ENCODE assay signal across 1 cellular context in the genomic region with DNA sequence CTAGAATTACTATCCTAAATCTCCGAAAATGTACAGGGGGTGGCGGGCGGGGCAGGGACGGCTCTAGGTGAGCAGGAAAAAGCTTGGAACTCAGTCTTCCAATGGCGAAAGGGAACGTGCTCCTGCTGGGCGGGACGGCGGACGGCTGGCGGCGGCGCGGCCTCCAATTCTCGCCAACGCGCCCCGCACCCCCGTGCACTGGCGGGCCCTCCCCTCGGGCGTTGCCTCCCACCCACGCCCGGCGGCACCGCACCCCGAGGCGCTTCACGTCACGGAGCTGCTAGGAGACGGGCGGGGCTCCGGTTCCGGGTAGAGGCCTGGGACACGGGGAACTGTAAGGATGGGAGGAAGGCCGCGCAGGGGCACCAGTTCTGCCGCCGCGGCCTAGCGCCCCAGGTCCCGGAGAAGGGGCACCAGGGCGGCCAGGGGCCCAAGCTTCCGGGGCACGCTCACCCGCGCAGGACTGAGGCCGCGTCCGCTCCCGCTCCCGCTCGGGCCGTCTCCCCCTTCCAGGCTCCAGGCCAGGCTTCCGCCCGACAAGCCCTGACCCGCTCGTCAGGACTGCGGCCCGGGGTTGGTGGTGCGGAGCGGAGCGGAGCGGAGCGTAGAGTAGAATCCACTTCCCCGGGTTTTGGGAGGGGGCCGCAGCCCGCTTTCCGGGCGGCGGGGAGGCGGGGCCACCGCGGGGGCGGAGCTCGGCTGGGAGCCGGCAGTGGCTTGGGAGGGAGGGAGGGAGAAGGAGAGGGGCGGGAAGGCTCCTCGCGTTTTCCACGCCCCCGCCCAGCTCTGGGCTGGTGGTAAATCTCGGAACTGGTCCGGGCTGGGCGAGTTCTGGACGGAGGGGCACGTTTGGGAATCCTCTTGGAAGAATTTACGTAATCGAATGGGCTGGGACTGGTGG.
TF ChIP-seq lines count a peak whose summit lies in the region.

DDX59 (minus strand) TSS at position 594 of the 901 bp plus-strand sequence. CDS start 3,167 bp downstream, outside the sequence.

TF ChIP-seq in HepG2, 621 proteins besides CTCF, POLR2A, EP300 and RAD21 (continued from another document and continues in another):
- TF ChIP-seq ZNF691 (CRISPR knock-in tag; IDR thresholded peaks at IDR 0.05; ENCODE audit: borderline replicate concordance, low read depth) (peak; percentile 80), ZNF839 (CRISPR knock-in tag; IDR thresholded peaks at IDR 0.05; ENCODE audit: borderline replicate concordance) (peak; percentile 37; the same call in 1 of the 2 replicates), LCORL (IDR thresholded peaks at IDR 0.05) (peak; percentile 61; the same call in 1 of the 2 replicates), LCORL (CRISPR knock-in tag; IDR thresholded peaks at IDR 0.05) (peak; percentile 83), ATF2 (CRISPR knock-in tag; IDR thresholded peaks at IDR 0.05) (peak; percentile 59; the same call in 1 of the 2 replicates), ZNF598 (CRISPR knock-in tag; IDR thresholded peaks at IDR 0.05; ENCODE audit: borderline replicate concordance) (peak; percentile 88; the same call in 1 of the 2 replicates), RBFOX2 (IDR thresholded peaks at IDR 0.05; ENCODE audit: low read depth, low read length) (peak; percentile 98), ATF4 (CRISPR knock-in tag; IDR thresholded peaks at IDR 0.05) (peak in 1 of 2 experiments; percentile 51; a peak in 2 of 4 replicates), ZNF607 (CRISPR knock-in tag; IDR thresholded peaks at IDR 0.05; ENCODE audit: borderline replicate concordance) (peak; percentile 79; the same call in 1 of the 2 replicates), EEA1 (CRISPR knock-in tag; IDR thresholded peaks at IDR 0.05; ENCODE audit: borderline replicate concordance) (0 out of 2 replicates have a peak, but pooled peaks have one; percentile 75), ZNF781 (CRISPR knock-in tag; IDR thresholded peaks at IDR 0.05; ENCODE audit: borderline replicate concordance, not compliant biosample characterization) (peak; percentile 46), ZNF496 (CRISPR knock-in tag; IDR thresholded peaks at IDR 0.05; ENCODE audit: insufficient replicate concordance) (no peak), SETDB1 (CRISPR knock-in tag; IDR thresholded peaks at IDR 0.05; ENCODE audit: borderline replicate concordance) (no peak), HMG20B (CRISPR knock-in tag; conservative IDR thresholded peaks at IDR 0.05) (peak; percentile 31; the same call in 1 of the 2 replicates), GFI1 (CRISPR knock-in tag; IDR thresholded peaks at IDR 0.05; ENCODE audit: borderline replicate concordance) (peak; percentile 48; the same call in 1 of the 2 replicates), TGIF2 (CRISPR knock-in tag; IDR thresholded peaks at IDR 0.05) (peak; percentile 46; the same call in 1 of the 2 replicates), CENPT (CRISPR knock-in tag; IDR thresholded peaks at IDR 0.05; ENCODE audit: low read depth) (no peak), ZC3H4 (CRISPR knock-in tag; IDR thresholded peaks at IDR 0.05; ENCODE audit: borderline replicate concordance) (peak; percentile 63; the same call in 1 of the 2 replicates), AKAP8 (CRISPR knock-in tag; IDR thresholded peaks at IDR 0.05) (no peak), ZNF709 (CRISPR knock-in tag; IDR thresholded peaks at IDR 0.05) (peak; percentile 74), ZEB1 (IDR thresholded peaks at IDR 0.05; ENCODE audit: insufficient replicate concordance, low read depth) (peak; percentile 56), CEBPB (IDR thresholded peaks at IDR 0.05; ENCODE audit: borderline replicate concordance, low read depth, low read length) (no peak), U2AF1 (optimal IDR thresholded peaks at IDR 0.05; ENCODE audit: low read depth, low read length) (peak; percentile 90), NBN (conservative IDR thresholded peaks at IDR 0.05) (no peak), ZNF710 (CRISPR knock-in tag; IDR thresholded peaks at IDR 0.05; ENCODE audit: borderline replicate concordance) (peak; percentile 31; the same call in 1 of the 2 replicates), PAF1 (CRISPR knock-in tag; IDR thresholded peaks at IDR 0.05) (no peak), ZNF782 (CRISPR knock-in tag; IDR thresholded peaks at IDR 0.05; ENCODE audit: borderline replicate concordance) (peak; percentile 78)
- TF ChIP-seq, protein P1, sequence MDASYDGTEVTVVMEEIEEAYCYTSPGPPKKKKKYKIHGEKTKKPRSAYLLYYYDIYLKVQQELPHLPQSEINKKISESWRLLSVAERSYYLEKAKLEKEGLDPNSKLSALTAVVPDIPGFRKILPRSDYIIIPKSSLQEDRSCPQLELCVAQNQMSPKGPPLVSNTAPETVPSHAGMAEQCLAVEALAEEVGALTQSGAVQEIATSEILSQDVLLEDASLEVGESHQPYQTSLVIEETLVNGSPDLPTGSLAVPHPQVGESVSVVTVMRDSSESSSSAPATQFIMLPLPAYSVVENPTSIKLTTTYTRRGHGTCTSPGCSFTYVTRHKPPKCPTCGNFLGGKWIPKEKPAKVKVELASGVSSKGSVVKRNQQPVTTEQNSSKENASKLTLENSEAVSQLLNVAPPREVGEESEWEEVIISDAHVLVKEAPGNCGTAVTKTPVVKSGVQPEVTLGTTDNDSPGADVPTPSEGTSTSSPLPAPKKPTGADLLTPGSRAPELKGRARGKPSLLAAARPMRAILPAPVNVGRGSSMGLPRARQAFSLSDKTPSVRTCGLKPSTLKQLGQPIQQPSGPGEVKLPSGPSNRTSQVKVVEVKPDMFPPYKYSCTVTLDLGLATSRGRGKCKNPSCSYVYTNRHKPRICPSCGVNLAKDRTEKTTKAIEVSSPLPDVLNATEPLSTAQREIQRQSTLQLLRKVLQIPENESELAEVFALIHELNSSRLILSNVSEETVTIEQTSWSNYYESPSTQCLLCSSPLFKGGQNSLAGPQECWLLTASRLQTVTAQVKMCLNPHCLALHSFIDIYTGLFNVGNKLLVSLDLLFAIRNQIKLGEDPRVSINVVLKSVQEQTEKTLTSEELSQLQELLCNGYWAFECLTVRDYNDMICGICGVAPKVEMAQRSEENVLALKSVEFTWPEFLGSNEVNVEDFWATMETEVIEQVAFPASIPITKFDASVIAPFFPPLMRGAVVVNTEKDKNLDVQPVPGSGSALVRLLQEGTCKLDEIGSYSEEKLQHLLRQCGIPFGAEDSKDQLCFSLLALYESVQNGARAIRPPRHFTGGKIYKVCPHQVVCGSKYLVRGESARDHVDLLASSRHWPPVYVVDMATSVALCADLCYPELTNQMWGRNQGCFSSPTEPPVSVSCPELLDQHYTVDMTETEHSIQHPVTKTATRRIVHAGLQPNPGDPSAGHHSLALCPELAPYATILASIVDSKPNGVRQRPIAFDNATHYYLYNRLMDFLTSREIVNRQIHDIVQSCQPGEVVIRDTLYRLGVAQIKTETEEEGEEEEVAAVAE (CRISPR knock-in tag; IDR thresholded peaks at IDR 0.05; ENCODE audit: borderline replicate concordance), result 0 out of 2 replicates have a peak, but pooled peaks have one; percentile 9
- TF ChIP-seq, protein P2, sequence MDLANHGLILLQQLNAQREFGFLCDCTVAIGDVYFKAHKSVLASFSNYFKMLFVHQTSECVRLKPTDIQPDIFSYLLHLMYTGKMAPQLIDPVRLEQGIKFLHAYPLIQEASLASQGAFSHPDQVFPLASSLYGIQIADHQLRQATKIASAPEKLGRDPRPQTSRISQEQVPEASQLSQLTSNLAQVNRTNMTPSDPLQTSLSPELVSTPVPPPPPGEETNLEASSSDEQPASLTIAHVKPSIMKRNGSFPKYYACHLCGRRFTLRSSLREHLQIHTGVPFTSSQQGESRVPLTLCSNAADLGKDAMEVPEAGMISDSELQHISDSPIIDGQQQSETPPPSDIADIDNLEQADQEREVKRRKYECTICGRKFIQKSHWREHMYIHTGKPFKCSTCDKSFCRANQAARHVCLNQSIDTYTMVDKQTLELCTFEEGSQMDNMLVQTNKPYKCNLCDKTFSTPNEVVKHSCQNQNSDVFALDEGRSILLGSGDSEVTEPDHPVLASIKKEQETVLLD (CRISPR knock-in tag; IDR thresholded peaks at IDR 0.05; ENCODE audit: low read depth), result peak; percentile 96
- TF ChIP-seq, protein P3, sequence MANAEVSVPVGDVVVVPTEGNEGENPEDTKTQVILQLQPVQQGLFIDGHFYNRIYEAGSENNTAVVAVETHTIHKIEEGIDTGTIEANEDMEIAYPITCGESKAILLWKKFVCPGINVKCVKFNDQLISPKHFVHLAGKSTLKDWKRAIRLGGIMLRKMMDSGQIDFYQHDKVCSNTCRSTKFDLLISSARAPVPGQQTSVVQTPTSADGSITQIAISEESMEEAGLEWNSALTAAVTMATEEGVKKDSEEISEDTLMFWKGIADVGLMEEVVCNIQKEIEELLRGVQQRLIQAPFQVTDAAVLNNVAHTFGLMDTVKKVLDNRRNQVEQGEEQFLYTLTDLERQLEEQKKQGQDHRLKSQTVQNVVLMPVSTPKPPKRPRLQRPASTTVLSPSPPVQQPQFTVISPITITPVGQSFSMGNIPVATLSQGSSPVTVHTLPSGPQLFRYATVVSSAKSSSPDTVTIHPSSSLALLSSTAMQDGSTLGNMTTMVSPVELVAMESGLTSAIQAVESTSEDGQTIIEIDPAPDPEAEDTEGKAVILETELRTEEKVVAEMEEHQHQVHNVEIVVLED (CRISPR knock-in tag; IDR thresholded peaks at IDR 0.05; ENCODE audit: borderline replicate concordance), result peak; percentile 79
- TF ChIP-seq, protein P4, sequence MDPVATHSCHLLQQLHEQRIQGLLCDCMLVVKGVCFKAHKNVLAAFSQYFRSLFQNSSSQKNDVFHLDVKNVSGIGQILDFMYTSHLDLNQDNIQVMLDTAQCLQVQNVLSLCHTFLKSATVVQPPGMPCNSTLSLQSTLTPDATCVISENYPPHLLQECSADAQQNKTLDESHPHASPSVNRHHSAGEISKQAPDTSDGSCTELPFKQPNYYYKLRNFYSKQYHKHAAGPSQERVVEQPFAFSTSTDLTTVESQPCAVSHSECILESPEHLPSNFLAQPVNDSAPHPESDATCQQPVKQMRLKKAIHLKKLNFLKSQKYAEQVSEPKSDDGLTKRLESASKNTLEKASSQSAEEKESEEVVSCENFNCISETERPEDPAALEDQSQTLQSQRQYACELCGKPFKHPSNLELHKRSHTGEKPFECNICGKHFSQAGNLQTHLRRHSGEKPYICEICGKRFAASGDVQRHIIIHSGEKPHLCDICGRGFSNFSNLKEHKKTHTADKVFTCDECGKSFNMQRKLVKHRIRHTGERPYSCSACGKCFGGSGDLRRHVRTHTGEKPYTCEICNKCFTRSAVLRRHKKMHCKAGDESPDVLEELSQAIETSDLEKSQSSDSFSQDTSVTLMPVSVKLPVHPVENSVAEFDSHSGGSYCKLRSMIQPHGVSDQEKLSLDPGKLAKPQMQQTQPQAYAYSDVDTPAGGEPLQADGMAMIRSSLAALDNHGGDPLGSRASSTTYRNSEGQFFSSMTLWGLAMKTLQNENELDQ (CRISPR knock-in tag; IDR thresholded peaks at IDR 0.05; ENCODE audit: borderline replicate concordance), result no peak
- TF ChIP-seq, protein P5, sequence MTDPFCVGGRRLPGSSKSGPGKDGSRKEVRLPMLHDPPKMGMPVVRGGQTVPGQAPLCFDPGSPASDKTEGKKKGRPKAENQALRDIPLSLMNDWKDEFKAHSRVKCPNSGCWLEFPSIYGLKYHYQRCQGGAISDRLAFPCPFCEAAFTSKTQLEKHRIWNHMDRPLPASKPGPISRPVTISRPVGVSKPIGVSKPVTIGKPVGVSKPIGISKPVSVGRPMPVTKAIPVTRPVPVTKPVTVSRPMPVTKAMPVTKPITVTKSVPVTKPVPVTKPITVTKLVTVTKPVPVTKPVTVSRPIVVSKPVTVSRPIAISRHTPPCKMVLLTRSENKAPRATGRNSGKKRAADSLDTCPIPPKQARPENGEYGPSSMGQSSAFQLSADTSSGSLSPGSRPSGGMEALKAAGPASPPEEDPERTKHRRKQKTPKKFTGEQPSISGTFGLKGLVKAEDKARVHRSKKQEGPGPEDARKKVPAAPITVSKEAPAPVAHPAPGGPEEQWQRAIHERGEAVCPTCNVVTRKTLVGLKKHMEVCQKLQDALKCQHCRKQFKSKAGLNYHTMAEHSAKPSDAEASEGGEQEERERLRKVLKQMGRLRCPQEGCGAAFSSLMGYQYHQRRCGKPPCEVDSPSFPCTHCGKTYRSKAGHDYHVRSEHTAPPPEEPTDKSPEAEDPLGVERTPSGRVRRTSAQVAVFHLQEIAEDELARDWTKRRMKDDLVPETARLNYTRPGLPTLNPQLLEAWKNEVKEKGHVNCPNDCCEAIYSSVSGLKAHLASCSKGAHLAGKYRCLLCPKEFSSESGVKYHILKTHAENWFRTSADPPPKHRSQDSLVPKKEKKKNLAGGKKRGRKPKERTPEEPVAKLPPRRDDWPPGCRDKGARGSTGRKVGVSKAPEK (CRISPR knock-in tag; IDR thresholded peaks at IDR 0.05; ENCODE audit: borderline replicate concordance), result no peak
